ENCODE assay signal across 8 cellular contexts in genomic region chr14:79809849-79810612, GRCh38.
DNase-seq lines count a peak whose midpoint lies in the region; TF ChIP-seq lines count a peak whose summit lies in the region.

No MANE protein-coding gene starts in this region.

- TF ChIP-seq CTCF in endodermal cell (conservative IDR thresholded peaks at IDR 0.05) (peak; percentile 74), esophagus muscularis mucosa (IDR thresholded peaks at IDR 0.05) (no peak)

- no peak for TF ChIP-seq POLR2A in esophagus muscularis mucosa (IDR thresholded peaks at IDR 0.05; ENCODE audit: low read depth)

- H3K27me3 ChIP-seq in endodermal cell (ENCODE audit: control insufficient read depth, insufficient read depth, low read length, poor library complexity, severe bottlenecking) (no peaks in the 10 kb centered on the region), esophagus muscularis mucosa (no peaks in the 10 kb centered on the region)

- intact Hi-C loops in esophagus muscularis mucosa (cut with DNase I), result no loop called here

- no peak overlapping the region for H3K27ac ChIP-seq in endodermal cell (ENCODE audit: low read depth, low read length)
- no peak overlapping the region for H3K27ac ChIP-seq in esophagus muscularis mucosa (replicated peaks in 1 of 4)

- no peak overlapping the region for H3K9ac ChIP-seq in endodermal cell (ENCODE audit: extremely low read depth, low read length, poor library complexity, severe bottlenecking)

- H3K36me3 ChIP-seq in endodermal cell (ENCODE audit: control insufficient read depth, insufficient read depth, low read length), result no peaks in the 10 kb centered on the region
- H3K36me3 ChIP-seq in esophagus muscularis mucosa, result no peaks in the 10 kb centered on the region

- H3K9me3 Mint-ChIP-seq in endodermal cell, result peaks cover 5% of the 10 kb centered on the region

- H3K9me3 ChIP-seq in endodermal cell (ENCODE audit: control insufficient read depth, low read length) (no peaks in the 10 kb centered on the region), esophagus muscularis mucosa (no peaks in the 10 kb centered on the region)

- no peak overlapping the region for H3K27ac Mint-ChIP-seq in endodermal cell

- DNase-seq in DMS153 (lab: John Stamatoyannopoulos, UW), result peak; percentile 13
- DNase-seq in DMS153 treated with DMSO at 0.1 percent for 48 hours (lab: John Stamatoyannopoulos, UW; ENCODE audit: unreplicated experiment), result no peak
- peak; percentile 75 for DNase-seq in NCI-H2107 treated with DMSO at 0.1 percent for 48 hours (lab: John Stamatoyannopoulos, UW; ENCODE audit: unreplicated experiment)
- DNase-seq in endodermal cell, result no peak
- peak; percentile 75 for DNase-seq in putamen (ENCODE audit: low spot score)
- no peak for DNase-seq in activated CD4-positive, CD25-positive, alpha-beta regulatory T cell (lab: John Stamatoyannopoulos, UW)
- no peak for DNase-seq in activated naive CD4-positive, alpha-beta T cell (lab: John Stamatoyannopoulos, UW)
- DNase-seq in esophagus muscularis mucosa (ENCODE audit: extremely low spot score), result no peak

- H3K36me3 Mint-ChIP-seq in endodermal cell (ENCODE audit: low read depth), result peaks cover 3% of the 10 kb centered on the region

- H3K27me3 Mint-ChIP-seq in endodermal cell (ENCODE audit: insufficient read depth), result no peaks in the 10 kb centered on the region

- WGBS in endodermal cell (ENCODE audit: insufficient coverage in 1 of 2, insufficient read length in 1 of 2), 2 experiments, result 76 to 77% methylated on average over 3 of the region's 3 CpGs
- 72% methylated on average over 3 of the region's 3 CpGs for WGBS in esophagus muscularis mucosa

- H3K4me3 Mint-ChIP-seq in endodermal cell, result no peak overlapping the region

- no peak for TF ChIP-seq EP300 in esophagus muscularis mucosa (IDR thresholded peaks at IDR 0.05)

- H3K4me1 ChIP-seq in endodermal cell (ENCODE audit: control insufficient read depth, insufficient read depth, low read length), result no peaks in the 10 kb centered on the region
- H3K4me1 ChIP-seq in esophagus muscularis mucosa, result no peaks in the 10 kb centered on the region

- H3K4me3 ChIP-seq in endodermal cell (ENCODE audit: low read length), result no peak overlapping the region
- no peak overlapping the region for H3K4me3 ChIP-seq in esophagus muscularis mucosa

- no peaks in the 10 kb centered on the region for H3K4me1 Mint-ChIP-seq in endodermal cell

Comparison
In these comparisons a context has a peak if more than half of its experiments do, and no peak if none do; other contexts are left out.
1. DNase-seq: peak in DMS153 (single experiment), NCI-H2107 treated with DMSO at 0.1 percent for 48 hours (single experiment) and putamen (single experiment); none in DMS153 treated with DMSO at 0.1 percent for 48 hours (single experiment), endodermal cell (single experiment), activated CD4-positive, CD25-positive, alpha-beta regulatory T cell (0 of 4), activated naive CD4-positive, alpha-beta T cell (0 of 4) and esophagus muscularis mucosa (single experiment).